Comparison of ENCODE assay signal across 1 cellular context in the genomic region with DNA sequence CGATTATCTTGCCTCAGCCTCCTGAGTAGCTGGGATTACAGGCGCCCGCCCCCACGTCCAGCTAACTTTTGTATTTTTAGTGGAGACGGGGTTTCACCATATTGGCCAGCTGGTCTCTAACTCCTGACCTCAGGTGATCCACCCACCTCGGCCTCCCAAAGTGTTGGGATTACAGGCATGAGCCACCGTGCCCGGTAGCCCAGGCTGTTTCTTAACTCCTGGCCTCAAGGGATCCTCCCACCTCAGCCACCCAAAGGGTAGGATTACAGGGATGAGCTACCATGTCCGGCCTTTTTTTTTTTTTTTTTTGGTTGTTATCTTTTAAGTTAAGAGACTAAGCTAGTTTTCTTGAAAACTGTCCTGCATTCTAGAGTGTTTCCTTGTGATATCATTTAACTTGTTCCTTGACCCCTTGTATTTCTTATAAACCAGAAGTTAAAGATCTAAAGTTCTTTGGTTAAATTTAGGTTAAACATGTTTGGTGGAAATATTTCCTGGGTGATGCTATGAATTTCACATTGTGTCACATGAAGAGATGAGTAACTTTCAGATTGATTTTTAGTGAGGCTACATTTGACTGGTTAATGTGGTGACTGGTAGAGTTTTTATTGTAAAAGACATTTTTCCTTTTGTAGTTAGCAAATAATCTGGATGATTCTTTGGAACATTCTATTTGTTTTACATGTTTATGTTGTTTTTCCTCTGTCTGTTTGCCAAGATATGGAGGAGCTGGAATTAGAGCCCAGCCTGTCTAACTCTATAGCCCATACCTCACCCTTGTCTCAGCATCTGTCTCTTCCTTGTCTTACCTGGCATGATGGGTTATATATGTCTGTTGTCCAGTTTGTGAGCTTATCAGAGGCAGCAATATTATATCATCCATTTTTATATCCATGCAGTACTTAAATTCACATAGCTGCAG.
TF ChIP-seq lines count a peak whose summit lies in the region.

No MANE protein-coding gene starts in this region.

TF ChIP-seq in HEK293, 187 proteins besides CTCF, POLR2A, EP300 and RAD21:
- no peak for TF ChIP-seq ZNF221 (tag by site-specific recombination; IDR thresholded peaks at IDR 0.05; ENCODE audit: borderline replicate concordance)
- TF ChIP-seq ZNF423 (tag by site-specific recombination; IDR thresholded peaks at IDR 0.05): no peak
- TF ChIP-seq ZNF670 (tag by site-specific recombination; IDR thresholded peaks at IDR 0.05; ENCODE audit: low read depth): no peak
- TF ChIP-seq ZNF354C (tag by site-specific recombination; IDR thresholded peaks at IDR 0.05; ENCODE audit: borderline replicate concordance, low read depth): no peak
- no peak for TF ChIP-seq HOXA7 (CRISPR knock-in tag; IDR thresholded peaks at IDR 0.05; ENCODE audit: borderline replicate concordance)
- TF ChIP-seq ZNF596 (tag by site-specific recombination; IDR thresholded peaks at IDR 0.05): no peak
- no peak for TF ChIP-seq ZNF223 (tag by site-specific recombination; IDR thresholded peaks at IDR 0.05)
- TF ChIP-seq, protein P1, sequence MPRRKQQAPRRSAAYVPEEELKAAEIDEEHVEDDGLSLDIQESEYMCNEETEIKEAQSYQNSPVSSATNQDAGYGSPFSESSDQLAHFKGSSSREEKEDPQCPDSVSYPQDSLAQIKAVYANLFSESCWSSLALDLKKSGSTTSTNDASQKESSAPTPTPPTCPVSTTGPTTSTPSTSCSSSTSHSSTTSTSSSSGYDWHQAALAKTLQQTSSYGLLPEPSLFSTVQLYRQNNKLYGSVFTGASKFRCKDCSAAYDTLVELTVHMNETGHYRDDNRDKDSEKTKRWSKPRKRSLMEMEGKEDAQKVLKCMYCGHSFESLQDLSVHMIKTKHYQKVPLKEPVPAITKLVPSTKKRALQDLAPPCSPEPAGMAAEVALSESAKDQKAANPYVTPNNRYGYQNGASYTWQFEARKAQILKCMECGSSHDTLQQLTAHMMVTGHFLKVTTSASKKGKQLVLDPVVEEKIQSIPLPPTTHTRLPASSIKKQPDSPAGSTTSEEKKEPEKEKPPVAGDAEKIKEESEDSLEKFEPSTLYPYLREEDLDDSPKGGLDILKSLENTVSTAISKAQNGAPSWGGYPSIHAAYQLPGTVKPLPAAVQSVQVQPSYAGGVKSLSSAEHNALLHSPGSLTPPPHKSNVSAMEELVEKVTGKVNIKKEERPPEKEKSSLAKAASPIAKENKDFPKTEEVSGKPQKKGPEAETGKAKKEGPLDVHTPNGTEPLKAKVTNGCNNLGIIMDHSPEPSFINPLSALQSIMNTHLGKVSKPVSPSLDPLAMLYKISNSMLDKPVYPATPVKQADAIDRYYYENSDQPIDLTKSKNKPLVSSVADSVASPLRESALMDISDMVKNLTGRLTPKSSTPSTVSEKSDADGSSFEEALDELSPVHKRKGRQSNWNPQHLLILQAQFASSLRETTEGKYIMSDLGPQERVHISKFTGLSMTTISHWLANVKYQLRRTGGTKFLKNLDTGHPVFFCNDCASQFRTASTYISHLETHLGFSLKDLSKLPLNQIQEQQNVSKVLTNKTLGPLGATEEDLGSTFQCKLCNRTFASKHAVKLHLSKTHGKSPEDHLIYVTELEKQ (tag by site-specific recombination; IDR thresholded peaks at IDR 0.05; ENCODE audit: borderline replicate concordance): no peak
- TF ChIP-seq, protein P2, sequence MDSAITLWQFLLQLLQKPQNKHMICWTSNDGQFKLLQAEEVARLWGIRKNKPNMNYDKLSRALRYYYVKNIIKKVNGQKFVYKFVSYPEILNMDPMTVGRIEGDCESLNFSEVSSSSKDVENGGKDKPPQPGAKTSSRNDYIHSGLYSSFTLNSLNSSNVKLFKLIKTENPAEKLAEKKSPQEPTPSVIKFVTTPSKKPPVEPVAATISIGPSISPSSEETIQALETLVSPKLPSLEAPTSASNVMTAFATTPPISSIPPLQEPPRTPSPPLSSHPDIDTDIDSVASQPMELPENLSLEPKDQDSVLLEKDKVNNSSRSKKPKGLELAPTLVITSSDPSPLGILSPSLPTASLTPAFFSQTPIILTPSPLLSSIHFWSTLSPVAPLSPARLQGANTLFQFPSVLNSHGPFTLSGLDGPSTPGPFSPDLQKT (IDR thresholded peaks at IDR 0.05; ENCODE audit: borderline replicate concordance, low read depth, low read length): no peak
- TF ChIP-seq ZNF302 (tag by site-specific recombination; IDR thresholded peaks at IDR 0.05; ENCODE audit: low read depth): no peak
- no peak for TF ChIP-seq GLI4 (tag by site-specific recombination; IDR thresholded peaks at IDR 0.05)
- peak; percentile 47 for TF ChIP-seq ZFHX2 (tag by site-specific recombination; conservative IDR thresholded peaks at IDR 0.05)
- no peak for TF ChIP-seq ZNF133 (tag by site-specific recombination; IDR thresholded peaks at IDR 0.05)
- TF ChIP-seq, protein P3, sequence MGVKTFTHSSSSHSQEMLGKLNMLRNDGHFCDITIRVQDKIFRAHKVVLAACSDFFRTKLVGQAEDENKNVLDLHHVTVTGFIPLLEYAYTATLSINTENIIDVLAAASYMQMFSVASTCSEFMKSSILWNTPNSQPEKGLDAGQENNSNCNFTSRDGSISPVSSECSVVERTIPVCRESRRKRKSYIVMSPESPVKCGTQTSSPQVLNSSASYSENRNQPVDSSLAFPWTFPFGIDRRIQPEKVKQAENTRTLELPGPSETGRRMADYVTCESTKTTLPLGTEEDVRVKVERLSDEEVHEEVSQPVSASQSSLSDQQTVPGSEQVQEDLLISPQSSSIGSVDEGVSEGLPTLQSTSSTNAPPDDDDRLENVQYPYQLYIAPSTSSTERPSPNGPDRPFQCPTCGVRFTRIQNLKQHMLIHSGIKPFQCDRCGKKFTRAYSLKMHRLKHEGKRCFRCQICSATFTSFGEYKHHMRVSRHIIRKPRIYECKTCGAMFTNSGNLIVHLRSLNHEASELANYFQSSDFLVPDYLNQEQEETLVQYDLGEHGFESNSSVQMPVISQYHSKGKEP (tag by site-specific recombination; IDR thresholded peaks at IDR 0.05): no peak
- peak; percentile 89 for TF ChIP-seq OSR2 (tag by site-specific recombination; IDR thresholded peaks at IDR 0.05)
- TF ChIP-seq, protein P4, sequence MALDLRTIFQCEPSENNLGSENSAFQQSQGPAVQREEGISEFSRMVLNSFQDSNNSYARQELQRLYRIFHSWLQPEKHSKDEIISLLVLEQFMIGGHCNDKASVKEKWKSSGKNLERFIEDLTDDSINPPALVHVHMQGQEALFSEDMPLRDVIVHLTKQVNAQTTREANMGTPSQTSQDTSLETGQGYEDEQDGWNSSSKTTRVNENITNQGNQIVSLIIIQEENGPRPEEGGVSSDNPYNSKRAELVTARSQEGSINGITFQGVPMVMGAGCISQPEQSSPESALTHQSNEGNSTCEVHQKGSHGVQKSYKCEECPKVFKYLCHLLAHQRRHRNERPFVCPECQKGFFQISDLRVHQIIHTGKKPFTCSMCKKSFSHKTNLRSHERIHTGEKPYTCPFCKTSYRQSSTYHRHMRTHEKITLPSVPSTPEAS (tag by site-specific recombination; IDR thresholded peaks at IDR 0.05): no peak
- TF ChIP-seq ZBTB1 (tag by site-specific recombination; IDR thresholded peaks at IDR 0.05): no peak
- no peak for TF ChIP-seq KLF1 (tag by site-specific recombination; IDR thresholded peaks at IDR 0.05)
- no peak for TF ChIP-seq ZNF701 (tag by site-specific recombination; IDR thresholded peaks at IDR 0.05)
- no peak for TF ChIP-seq ZNF184 (tag by site-specific recombination; IDR thresholded peaks at IDR 0.05)
- no peak for TF ChIP-seq ZNF175 (tag by site-specific recombination; IDR thresholded peaks at IDR 0.05)
- TF ChIP-seq ZNF433 (tag by site-specific recombination; IDR thresholded peaks at IDR 0.05; ENCODE audit: low read depth): no peak
- TF ChIP-seq, protein P5, sequence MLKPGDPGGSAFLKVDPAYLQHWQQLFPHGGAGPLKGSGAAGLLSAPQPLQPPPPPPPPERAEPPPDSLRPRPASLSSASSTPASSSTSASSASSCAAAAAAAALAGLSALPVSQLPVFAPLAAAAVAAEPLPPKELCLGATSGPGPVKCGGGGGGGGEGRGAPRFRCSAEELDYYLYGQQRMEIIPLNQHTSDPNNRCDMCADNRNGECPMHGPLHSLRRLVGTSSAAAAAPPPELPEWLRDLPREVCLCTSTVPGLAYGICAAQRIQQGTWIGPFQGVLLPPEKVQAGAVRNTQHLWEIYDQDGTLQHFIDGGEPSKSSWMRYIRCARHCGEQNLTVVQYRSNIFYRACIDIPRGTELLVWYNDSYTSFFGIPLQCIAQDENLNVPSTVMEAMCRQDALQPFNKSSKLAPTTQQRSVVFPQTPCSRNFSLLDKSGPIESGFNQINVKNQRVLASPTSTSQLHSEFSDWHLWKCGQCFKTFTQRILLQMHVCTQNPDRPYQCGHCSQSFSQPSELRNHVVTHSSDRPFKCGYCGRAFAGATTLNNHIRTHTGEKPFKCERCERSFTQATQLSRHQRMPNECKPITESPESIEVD (tag by site-specific recombination; IDR thresholded peaks at IDR 0.05): peak; percentile 60; the same call in 1 of the 2 replicates
- no peak for TF ChIP-seq ZNF311 (tag by site-specific recombination; IDR thresholded peaks at IDR 0.05; ENCODE audit: borderline replicate concordance)
- TF ChIP-seq ZNF248 (tag by site-specific recombination; IDR thresholded peaks at IDR 0.05): no peak
- no peak for TF ChIP-seq ZNF140 (tag by site-specific recombination; IDR thresholded peaks at IDR 0.05)
- peak; percentile 57 for TF ChIP-seq EGR2 (tag by site-specific recombination; IDR thresholded peaks at IDR 0.05; ENCODE audit: low read depth)
- no peak for TF ChIP-seq ZNF19 (tag by site-specific recombination; IDR thresholded peaks at IDR 0.05; ENCODE audit: low read depth)
- no peak for TF ChIP-seq ZNF350 (tag by site-specific recombination; IDR thresholded peaks at IDR 0.05)
- TF ChIP-seq, protein P6, sequence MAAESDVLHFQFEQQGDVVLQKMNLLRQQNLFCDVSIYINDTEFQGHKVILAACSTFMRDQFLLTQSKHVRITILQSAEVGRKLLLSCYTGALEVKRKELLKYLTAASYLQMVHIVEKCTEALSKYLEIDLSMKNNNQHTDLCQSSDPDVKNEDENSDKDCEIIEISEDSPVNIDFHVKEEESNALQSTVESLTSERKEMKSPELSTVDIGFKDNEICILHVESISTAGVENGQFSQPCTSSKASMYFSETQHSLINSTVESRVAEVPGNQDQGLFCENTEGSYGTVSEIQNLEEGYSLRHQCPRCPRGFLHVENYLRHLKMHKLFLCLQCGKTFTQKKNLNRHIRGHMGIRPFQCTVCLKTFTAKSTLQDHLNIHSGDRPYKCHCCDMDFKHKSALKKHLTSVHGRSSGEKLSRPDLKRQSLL (tag by site-specific recombination; IDR thresholded peaks at IDR 0.05): no peak
- TF ChIP-seq ZNF426 (tag by site-specific recombination; IDR thresholded peaks at IDR 0.05): no peak
- no peak for TF ChIP-seq ZBTB48 (tag by site-specific recombination; IDR thresholded peaks at IDR 0.05)
